In genomic region chr1:95309031-95309459, GRCh38 we compare ENCODE assay signal across 9 cellular contexts.
A peak's percentile ranks its signal among the peaks of the same experiment; 100 is the strongest.
DNase-seq lines count a peak whose midpoint lies in the region; ATAC-seq and TF ChIP-seq lines count a peak whose summit lies in the region.
"Had no signal": no experiment of that assay in that cellular context is flagged by ENCODE, and none has a peak within 500 bp of the region (broad histone marks: within the 10 kb centered on the region; RNA-seq: fewer than 3 reads in every experiment).

No MANE protein-coding gene starts in this region.

- intact Hi-C loops in Panc1 (cut with micrococcal nuclease; ENCODE audit: unreplicated experiment): no loop called here
- intact Hi-C loops in CD4-positive, alpha-beta memory T cell (cut with micrococcal nuclease): no loop called here

- H3K4me1 ChIP-seq in Panc1 (ENCODE audit: control insufficient read depth, insufficient read depth, low read length): no peaks in the 10 kb centered on the region
- no peaks in the 10 kb centered on the region for H3K4me1 ChIP-seq in CD4-positive, alpha-beta memory T cell (ENCODE audit: insufficient read depth, low read length)

- no peaks in the 10 kb centered on the region for H3K36me3 ChIP-seq in Panc1 (ENCODE audit: control insufficient read depth, insufficient read depth, low read length)
- no peaks in the 10 kb centered on the region for H3K36me3 ChIP-seq in CD4-positive, alpha-beta memory T cell (ENCODE audit: insufficient read depth, low read length)

- POLR2A ChIA-PET in Panc1 (lab: Charles Lee): no interaction called here
- POLR2A ChIA-PET in CD4-positive, alpha-beta memory T cell (lab: Charles Lee; ENCODE audit: partially characterized antibody): no interaction called here

- no peaks in the 10 kb centered on the region for H3K4me1 Mint-ChIP-seq in HFFc6 (ENCODE audit: low read depth)
- H3K4me1 Mint-ChIP-seq in CD4-positive, alpha-beta memory T cell: peaks cover 0 to 2% (median 0%) of the 10 kb centered on the region in 4 donors

- peak; percentile 68; the same call in 1 of the 2 replicates for ATAC-seq in Panc1

- in situ Hi-C loops in Panc1 (cut with HindIII; ENCODE audit: low pct_unique_long_range_greater_than_20kb, low sequenced_read_pairs): no loop called here

- no peaks in the 10 kb centered on the region for H3K9me3 Mint-ChIP-seq in HFFc6
- peaks cover 0 to 2% (median 0%) of the 10 kb centered on the region in 8 donors for H3K9me3 Mint-ChIP-seq in CD4-positive, alpha-beta memory T cell
- H3K9me3 Mint-ChIP-seq: stimulated activated naive CD8-positive, alpha-beta T cell treated with anti-CD3 and anti-CD28 coated beads, Interleukin-15, Interleukin-2, amounts not matched to agents 100 ng/mL and 50 ng/mL, for 24 hours had no signal

- H3K27me3 Mint-ChIP-seq in HFFc6 (ENCODE audit: insufficient read depth): peaks cover 3% of the 10 kb centered on the region
- H3K27me3 Mint-ChIP-seq in CD4-positive, alpha-beta memory T cell: peaks cover 7 to 8% of the 10 kb centered on the region in 2 donors

- H3K4me3 Mint-ChIP-seq in HFFc6: no peak overlapping the region
- H3K4me3 Mint-ChIP-seq in CD4-positive, alpha-beta memory T cell: no peak overlapping the region
- H3K4me3 Mint-ChIP-seq: stimulated activated naive CD8-positive, alpha-beta T cell treated with anti-CD3 and anti-CD28 coated beads, Interleukin-15, Interleukin-2, amounts not matched to agents 100 ng/mL and 50 ng/mL, for 24 hours had no signal

- CTCF ChIA-PET in Panc1 (lab: Charles Lee): no interaction called here
- CTCF ChIA-PET in CD4-positive, alpha-beta memory T cell (lab: Charles Lee; ENCODE audit: partially characterized antibody): no interaction called here

- H3K4me3 ChIP-seq in AG09309 (ENCODE audit: control insufficient read depth, low read depth, low read length) (no peak overlapping the region), Panc1 (ENCODE audit: low read depth in 2 of 2, low read length in 2 of 2) (no peak overlapping the region), fibroblast of pulmonary artery (replicated peaks; ENCODE audit: low read depth, low read length) (no peak overlapping the region)
- H3K4me3 ChIP-seq in CD4-positive, alpha-beta memory T cell (ENCODE audit: low read length in 2 of 2): no peak overlapping the region

- TF ChIP-seq CTCF in AG09309 (IDR thresholded peaks at IDR 0.05; ENCODE audit: control insufficient read depth, insufficient read depth, low read depth, low read length, missing control alignments) (peak; percentile 47), HFFc6 (IDR thresholded peaks at IDR 0.05) (peak; percentile 67), Panc1 (IDR thresholded peaks at IDR 0.05) (peak; percentile 72), fibroblast of pulmonary artery (IDR thresholded peaks at IDR 0.05; ENCODE audit: low read length, missing control alignments) (peak; percentile 61)

- no peak for DNase-seq in AG09309 (ENCODE audit: low read depth)
- peak; percentile 18 for DNase-seq in HFFc6
- no peak for DNase-seq in Panc1 (ENCODE audit: low read depth, low spot score)
- DNase-seq in fibroblast of pulmonary artery (ENCODE audit: low read depth): peak; percentile 54
- peak; percentile 69 for DNase-seq in putamen (ENCODE audit: low spot score)
- DNase-seq in GDM1 (lab: John Stamatoyannopoulos, UW): no peak
- DNase-seq in CD4-positive, alpha-beta memory T cell: no peak
- no peak for DNase-seq in NK-92 (lab: John Stamatoyannopoulos, UW; ENCODE audit: unreplicated experiment)

- no peaks in the 10 kb centered on the region for H3K9me3 ChIP-seq in Panc1 (ENCODE audit: control insufficient read depth, insufficient read depth, low read depth, low read length)
- no peaks in the 10 kb centered on the region for H3K9me3 ChIP-seq in CD4-positive, alpha-beta memory T cell (ENCODE audit: control insufficient read depth in 1 of 2, low read length in 2 of 2)

- H3K36me3 Mint-ChIP-seq in HFFc6 (ENCODE audit: low read depth): no peaks in the 10 kb centered on the region
- H3K36me3 Mint-ChIP-seq in CD4-positive, alpha-beta memory T cell: no peaks in the 10 kb centered on the region

- H3K27ac ChIP-seq in Panc1 (ENCODE audit: low read length): no peak overlapping the region
- no peak overlapping the region for H3K27ac ChIP-seq in CD4-positive, alpha-beta memory T cell (ENCODE audit: low read depth, low read length)

- H3K27ac Mint-ChIP-seq in HFFc6: no peak overlapping the region
- no peak overlapping the region for H3K27ac Mint-ChIP-seq in CD4-positive, alpha-beta memory T cell
- H3K27ac Mint-ChIP-seq: stimulated activated naive CD8-positive, alpha-beta T cell treated with anti-CD3 and anti-CD28 coated beads, Interleukin-15, Interleukin-2, amounts not matched to agents 100 ng/mL and 50 ng/mL, for 24 hours had no signal

- BruUV-seq in Panc1 (replicated peaks; lab: Mats Ljungman, UMichigan): no TSS peak

- H3K27me3 ChIP-seq in Panc1 (ENCODE audit: control insufficient read depth, insufficient read depth, low read length): peaks cover 2% of the 10 kb centered on the region; the same call in 1 of the 2 replicates
- H3K27me3 ChIP-seq in CD4-positive, alpha-beta memory T cell (ENCODE audit: insufficient read depth, low read length): no peaks in the 10 kb centered on the region

Comparison
In these comparisons a context has a peak if more than half of its experiments do, and no peak if none do; other contexts are left out.
1. DNase-seq: peak in HFFc6 (single experiment), fibroblast of pulmonary artery (single experiment) and putamen (single experiment); none in AG09309 (single experiment), Panc1 (single experiment), GDM1 (single experiment), CD4-positive, alpha-beta memory T cell (0 of 5) and NK-92 (single experiment).
2. Peak in every context shown above with its lines, with median percentiles within 50 percentile points of each other: CTCF ChIP-seq.